In genomic region chr3:108883373-108883772, GRCh38 we compare ENCODE assay signal across 23 cellular contexts.
"Had no signal": no experiment of that assay in that cellular context is flagged by ENCODE, and none has a peak within 500 bp of the region (broad histone marks: within the 10 kb centered on the region; RNA-seq: fewer than 3 reads in every experiment).

No MANE protein-coding gene starts in this region.

- H3K4me3 ChIP-seq: hepatocyte, lung, pancreas, thoracic aorta, transverse colon had no signal

- H3K79me2 ChIP-seq: hepatocyte had no signal

- H3K36me3 ChIP-seq: pancreas, thoracic aorta, transverse colon had no signal

- ATAC-seq: left colon, left ventricle myocardium superior, pancreas, right cardiac atrium had no signal

- H2AFZ ChIP-seq: hepatocyte had no signal

- H3K4me2 ChIP-seq: hepatocyte had no signal

- H3K4me1 ChIP-seq: pancreas had no signal

- H3K9me3 Mint-ChIP-seq: endodermal cell, nephron had no signal

- H3K9me3 ChIP-seq: pancreas, thoracic aorta, transverse colon had no signal

- H3K27ac Mint-ChIP-seq: dendritic cell treated with granulocyte-macrophage colony-stimulating factor and Interleukin-4, amounts not matched to agents 40 ng/mL and 50 ng/mL, for 4 days; endodermal cell; nephron; progenitor cell of endocrine pancreas had no signal

- DNase-seq: endodermal cell; erythroblast; foreskin melanocyte; head of caudate nucleus; kidney; left colon; left ventricle myocardium superior; mesenchymal stem cell; midbrain; occipital lobe; pancreas; right cardiac atrium; small intestine; stimulated activated CD4-positive, alpha-beta T cell treated with anti-CD3 and anti-CD28 coated beads, Interleukin-12 subunit alpha, Interleukin-12 subunit beta, amount 100 ng/mL, for 4 hours; stimulated activated naive CD4-positive, alpha-beta T cell treated with Interleukin-2 at 50 U/mL for 16 hours; substantia nigra; transverse colon had no signal

- H3K27me3 Mint-ChIP-seq: dendritic cell treated with granulocyte-macrophage colony-stimulating factor and Interleukin-4, amounts not matched to agents 40 ng/mL and 50 ng/mL, for 4 days; progenitor cell of endocrine pancreas had no signal

- H3K4me3 Mint-ChIP-seq: dendritic cell treated with granulocyte-macrophage colony-stimulating factor and Interleukin-4, amounts not matched to agents 40 ng/mL and 50 ng/mL, for 4 days; endodermal cell; nephron had no signal

- H3K4me1 Mint-ChIP-seq: endodermal cell, nephron had no signal

- H3K27me3 ChIP-seq: hepatocyte, pancreas, transverse colon had no signal

- H3K27ac ChIP-seq: hepatocyte, pancreas, thoracic aorta, transverse colon had no signal
